In genomic region chr19:45264781-45265317, GRCh38 we compare ENCODE assay signal across 29 cellular contexts. TPM values are rescaled to one million over a fixed set of nuclear protein-coding genes. Genes with fewer than 3 reads are reported as not detected.
DNase-seq lines count a peak whose midpoint lies in the region; ATAC-seq, FAIRE-seq and TF ChIP-seq lines count a peak whose summit lies in the region.
"Had no signal": no experiment of that assay in that cellular context is flagged by ENCODE, and none has a peak within 500 bp of the region (broad histone marks: within the 10 kb centered on the region; RNA-seq: fewer than 3 reads in every experiment).

No MANE protein-coding gene starts in this region.

- no peak overlapping the region for H2BK12ac ChIP-seq in neuronal stem cell (ENCODE audit: low read length)

- H4K91ac ChIP-seq in neuronal stem cell (ENCODE audit: low read depth, low read length, poor library complexity) = peak overlapping the region; percentile 9

- ATAC-seq in left lobe of liver = peak; percentile 19
- no peak for ATAC-seq in GM19455 (IDR thresholded peaks at IDR 0.05; ENCODE audit: unreplicated experiment)

- H4K8ac ChIP-seq in neuronal stem cell (ENCODE audit: low read depth, low read length) = no peak overlapping the region

- no peak overlapping the region for H2BK15ac ChIP-seq in neuronal stem cell (ENCODE audit: low read length)

- H3K4ac ChIP-seq in neuronal stem cell (ENCODE audit: low read length) = no peak overlapping the region

- no peaks in the 10 kb centered on the region for H3K79me2 ChIP-seq in astrocyte (ENCODE audit: insufficient read depth, low read length)

- H2AK5ac ChIP-seq in neuronal stem cell (ENCODE audit: low read depth, low read length) = peak overlapping the region; percentile 70

- no peak overlapping the region for H2BK120ac ChIP-seq in neuronal stem cell (ENCODE audit: low read depth, low read length)

- no peak overlapping the region for H3K4me2 ChIP-seq in astrocyte (ENCODE audit: low read length)
- no peak overlapping the region for H3K4me2 ChIP-seq in neuronal stem cell (ENCODE audit: insufficient read depth, low read length, poor library complexity, severe bottlenecking)
- H3K4me2 ChIP-seq: KMS-11 had no signal

- no CpG with 5 or more reads among the region's 19 CpGs for WGBS in neuronal stem cell (ENCODE audit: extremely low coverage in 2 of 2, insufficient read length in 2 of 2, insufficient replicate concordance in 1 of 2), 2 donors
- WGBS in endodermal cell (ENCODE audit: insufficient coverage in 1 of 2, insufficient read length in 1 of 2), 2 experiments = 96 to 97% methylated on average over 6 to 19 of the region's 19 CpGs

- no peak overlapping the region for H3K14ac ChIP-seq in neuronal stem cell (ENCODE audit: low read length)

- H3K9me3 Mint-ChIP-seq in astrocyte (ENCODE audit: unreplicated experiment) = no peaks in the 10 kb centered on the region
- no peaks in the 10 kb centered on the region for H3K9me3 Mint-ChIP-seq in endodermal cell
- H3K9me3 Mint-ChIP-seq: CD4-positive, CD25-positive, alpha-beta regulatory T cell; HFFc6 had no signal

- H3K4me3 Mint-ChIP-seq in astrocyte (ENCODE audit: unreplicated experiment) (peak overlapping the region; percentile 54), endodermal cell (no peak overlapping the region)
- H3K4me3 Mint-ChIP-seq: CD4-positive, CD25-positive, alpha-beta regulatory T cell; HFFc6 had no signal

- H3K27ac Mint-ChIP-seq in astrocyte (ENCODE audit: unreplicated experiment) = no peak overlapping the region
- no peak overlapping the region for H3K27ac Mint-ChIP-seq in endodermal cell
- H3K27ac Mint-ChIP-seq: HFFc6 had no signal

- peaks cover 5% of the 10 kb centered on the region for H3K79me1 ChIP-seq in neuronal stem cell (ENCODE audit: low read depth, low read length)

- H3K9me3 ChIP-seq in astrocyte (ENCODE audit: insufficient read depth, low read depth, low read length) = no peaks in the 10 kb centered on the region
- peaks cover 5% of the 10 kb centered on the region in 2 donors for H3K9me3 ChIP-seq in neuronal stem cell (replicated peaks in 1 of 2; ENCODE audit: control insufficient read depth in 2 of 2, insufficient read depth in 1 of 2, low read depth in 1 of 2, low read length in 2 of 2)
- no peaks in the 10 kb centered on the region for H3K9me3 ChIP-seq in endodermal cell (ENCODE audit: control insufficient read depth, low read length)
- H3K9me3 ChIP-seq: BLaER1, Peyer's patch had no signal

- no peaks in the 10 kb centered on the region for H3K27me3 Mint-ChIP-seq in astrocyte (ENCODE audit: low read depth, unreplicated experiment)
- H3K27me3 Mint-ChIP-seq in endodermal cell (ENCODE audit: insufficient read depth) = no peaks in the 10 kb centered on the region
- H3K27me3 Mint-ChIP-seq: CD4-positive, CD25-positive, alpha-beta regulatory T cell had no signal

- H3K9ac ChIP-seq in astrocyte (ENCODE audit: low read length) = no peak overlapping the region
- peak overlapping the region; percentile 72 for H3K9ac ChIP-seq in neuronal stem cell (ENCODE audit: low read depth, low read length, poor library complexity)
- H3K9ac ChIP-seq in endodermal cell (ENCODE audit: extremely low read depth, low read length, poor library complexity, severe bottlenecking) = no peak overlapping the region
- H3K9ac ChIP-seq: BLaER1, KMS-11 had no signal

- H3K23ac ChIP-seq in neuronal stem cell (ENCODE audit: low read depth, low read length, poor library complexity) = peak overlapping the region; percentile 25

- H2AFZ ChIP-seq in astrocyte (ENCODE audit: low read depth, low read length) (no peak overlapping the region), neuronal stem cell (ENCODE audit: low read length) (no peak overlapping the region)

- no peak for FAIRE-seq in astrocyte (lab: Jason Lieb, UNC)
- FAIRE-seq: A204.1, D721Med, GM18507, H54 had no signal

- H3K36me3 ChIP-seq in H7 (replicated peaks; ENCODE audit: control insufficient read depth, insufficient read depth, low read length) (peaks cover 2% of the 10 kb centered on the region; the same call in 1 of the 2 replicates), astrocyte (ENCODE audit: insufficient read depth, low read length) (peaks cover 7% of the 10 kb centered on the region), neuronal stem cell (replicated peaks in 1 of 2; ENCODE audit: control insufficient read depth in 2 of 2, insufficient read depth in 2 of 2, low read length in 2 of 2) (peaks cover 17 to 56% of the 10 kb centered on the region in 2 donors), endodermal cell (ENCODE audit: control insufficient read depth, insufficient read depth, low read length) (peaks cover 30% of the 10 kb centered on the region)

- H3K27ac ChIP-seq in astrocyte (ENCODE audit: low read depth, low read length) (no peak overlapping the region), neuronal stem cell (replicated peaks; ENCODE audit: low read length) (no peak overlapping the region), endodermal cell (ENCODE audit: low read depth, low read length) (no peak overlapping the region)
- H3K27ac ChIP-seq: BLaER1, KMS-11, Peyer's patch, SK-N-MC had no signal

- peaks cover 3% of the 10 kb centered on the region for H3K4me1 Mint-ChIP-seq in astrocyte (ENCODE audit: low read depth, unreplicated experiment)
- peaks cover 4% of the 10 kb centered on the region for H3K4me1 Mint-ChIP-seq in endodermal cell
- H3K4me1 Mint-ChIP-seq: CD4-positive, CD25-positive, alpha-beta regulatory T cell had no signal

- H3K18ac ChIP-seq in neuronal stem cell (ENCODE audit: low read length) = no peak overlapping the region

- no peak for TF ChIP-seq CTCF in astrocyte (IDR thresholded peaks at IDR 0.05; ENCODE audit: insufficient read depth, low read depth, low read length)
- no peak for TF ChIP-seq CTCF in endodermal cell (conservative IDR thresholded peaks at IDR 0.05)

- H3K36me3 Mint-ChIP-seq in astrocyte (ENCODE audit: low read depth, unreplicated experiment) (peaks cover 20% of the 10 kb centered on the region), endodermal cell (ENCODE audit: low read depth) (peaks cover 34% of the 10 kb centered on the region)

- DNase-seq in H7 = peak; percentile 52
- DNase-seq in astrocyte (ENCODE audit: low read depth) = no peak
- no peak for DNase-seq in left lobe of liver (ENCODE audit: low spot score)
- DNase-seq in neuronal stem cell (ENCODE audit: low spot score) = no peak
- no peak for DNase-seq in endodermal cell
- no peak for DNase-seq in stimulated activated CD4-positive, alpha-beta T cell treated with anti-CD3 and anti-CD28 coated beads, Interleukin-2, amount 100 ng/mL, for 48 hours
- DNase-seq: CD4-positive, CD25-positive, alpha-beta regulatory T cell; HFFc6; IMR-90; NCI-H1048; NCI-H1417 treated with DMSO at 0.1 percent for 48 hours; NCI-H1694 treated with DMSO at 0.1 percent for 48 hours; NCI-H2081 treated with DMSO at 0.1 percent for 48 hours; NCI-H2171; NCI-H226; NCI-H510A; NCI-H69; Peyer's patch; SIG-M5 had no signal

- H3K4me3 ChIP-seq in H7 (ENCODE audit: insufficient read depth, low read depth, low read length) = no peak overlapping the region
- H3K4me3 ChIP-seq in astrocyte (ENCODE audit: insufficient read depth, low read depth, low read length) = no peak overlapping the region
- H3K4me3 ChIP-seq in neuronal stem cell (ENCODE audit: low read length in 2 of 2) = no peak overlapping the region
- no peak overlapping the region for H3K4me3 ChIP-seq in endodermal cell (ENCODE audit: low read length)
- H3K4me3 ChIP-seq: BLaER1, Peyer's patch, SK-N-MC had no signal

- no peaks in the 10 kb centered on the region for H3K4me1 ChIP-seq in astrocyte (ENCODE audit: insufficient read depth, low read length)
- H3K4me1 ChIP-seq in neuronal stem cell (ENCODE audit: control insufficient read depth in 2 of 2, insufficient read depth in 1 of 2, low read depth in 1 of 2, low read length in 2 of 2) = no peaks in the 10 kb centered on the region
- H3K4me1 ChIP-seq in endodermal cell (ENCODE audit: control insufficient read depth, insufficient read depth, low read length) = no peaks in the 10 kb centered on the region
- H3K4me1 ChIP-seq: Peyer's patch had no signal

- H2BK5ac ChIP-seq in neuronal stem cell (ENCODE audit: low read length) = peak overlapping the region; percentile 24

- H3K27me3 ChIP-seq in H7 (ENCODE audit: control insufficient read depth, insufficient read depth, low read length) = no peaks in the 10 kb centered on the region
- H3K27me3 ChIP-seq in astrocyte (ENCODE audit: insufficient read depth, low read length) = no peaks in the 10 kb centered on the region
- no peaks in the 10 kb centered on the region for H3K27me3 ChIP-seq in neuronal stem cell (ENCODE audit: control insufficient read depth in 3 of 3, insufficient read depth in 3 of 3, low read depth in 1 of 3, low read length in 3 of 3)
- no peaks in the 10 kb centered on the region for H3K27me3 ChIP-seq in endodermal cell (ENCODE audit: control insufficient read depth, insufficient read depth, low read length, poor library complexity, severe bottlenecking)
- H3K27me3 ChIP-seq: BLaER1, Peyer's patch had no signal

- peaks cover 14% of the 10 kb centered on the region for H4K20me1 ChIP-seq in astrocyte (ENCODE audit: insufficient read depth, low read length)

RNA-seq across cellular contexts. Expression of gene MARK4, which starts 13.8 kb away (rescaled TPM):
- 16.1 and 26.5 TPM in 2 replicates for total RNA-seq in H7 (2014; rRNA removed; shearing (Covaris generic))
- total RNA-seq in astrocyte (60.3 and 61.0 TPM in 2 replicates), left lobe of liver (17.5 TPM), endodermal cell (10 to 100 TPM; 74.6 to 90.6 TPM)
- polyA plus RNA-seq in neuronal stem cell (2013, experiment 1 of 2) = 38.8 TPM
- 39.8 TPM for polyA plus RNA-seq in neuronal stem cell (2013, experiment 2 of 2)
- polyA plus RNA-seq in endodermal cell (2013, experiment 1 of 2) = 40.4 TPM
- 34.5 TPM for polyA plus RNA-seq in endodermal cell (2013, experiment 2 of 2)

RNA-seq across cellular contexts. Expression of gene EXOC3L2, which starts 19.6 kb away (rescaled TPM):
- 2.2 and 5.4 TPM in 2 replicates for total RNA-seq in H7 (2014; rRNA removed; shearing (Covaris generic))
- 0.61 and 0.87 TPM in 2 replicates for total RNA-seq in astrocyte
- 4.3 TPM for total RNA-seq in left lobe of liver
- 0.04 TPM for polyA plus RNA-seq in neuronal stem cell (2013, experiment 1 of 2)
- polyA plus RNA-seq in neuronal stem cell (2013, experiment 2 of 2) = 0.04 TPM
- total RNA-seq in endodermal cell = under 1 TPM in 1 of 2 donors, not detected in 1; 0.11 TPM
- 1.2 TPM for polyA plus RNA-seq in endodermal cell (2013, experiment 1 of 2)
- 1.3 TPM for polyA plus RNA-seq in endodermal cell (2013, experiment 2 of 2)
- total RNA-seq: CD4-positive, CD25-positive, alpha-beta regulatory T cell; IMR-90; OCI-LY7 had no signal
- polyA plus RNA-seq: AG04450; CD4-positive, CD25-positive, alpha-beta regulatory T cell had no signal

RNA-seq across cellular contexts. Expression of gene CKM, which starts 57.8 kb away (rescaled TPM):
- total RNA-seq in H7 (2014; rRNA removed; shearing (Covaris generic)) = not detected in 2 replicates
- total RNA-seq in astrocyte (not detected in 2 replicates), left lobe of liver (not detected), endodermal cell (1 to 10 TPM; 2.7 to 3.7 TPM)
- not detected for polyA plus RNA-seq in neuronal stem cell (2013, experiment 1 of 2)
- not detected for polyA plus RNA-seq in neuronal stem cell (2013, experiment 2 of 2)
- 0.89 TPM for polyA plus RNA-seq in endodermal cell (2013, experiment 1 of 2)
- polyA plus RNA-seq in endodermal cell (2013, experiment 2 of 2) = 0.70 TPM
- total RNA-seq: CD4-positive, CD25-positive, alpha-beta regulatory T cell; HFFc6; IMR-90; OCI-LY7; Peyer's patch had no signal
- polyA plus RNA-seq: AG04450; CD4-positive, CD25-positive, alpha-beta regulatory T cell; IMR-90 had no signal
